ENCODE assay signal across 12 cellular contexts in the genomic region with DNA sequence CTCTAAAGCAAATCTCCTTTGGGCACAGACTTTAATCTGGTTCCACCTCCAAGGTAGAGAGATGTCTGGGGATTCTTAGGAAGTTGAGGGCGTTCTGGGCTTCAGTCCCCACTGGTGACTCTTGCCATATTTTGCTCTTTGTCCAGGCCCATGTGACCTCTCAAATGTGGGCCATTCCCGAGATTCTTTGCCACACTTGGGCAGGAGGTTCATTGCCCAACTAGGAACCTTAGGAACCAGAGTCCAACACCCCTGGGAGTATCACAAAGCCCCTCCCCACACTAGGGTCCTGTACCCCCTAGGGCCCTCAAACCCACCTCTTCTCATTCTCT. TPM values are rescaled to one million over a fixed set of nuclear protein-coding genes. Genes with fewer than 3 reads are reported as not detected.
DNase-seq lines count a peak whose midpoint lies in the region; ATAC-seq and TF ChIP-seq lines count a peak whose summit lies in the region.
"Had no signal": no experiment of that assay in that cellular context is flagged by ENCODE, and none has a peak within 500 bp of the region (broad histone marks: within the 10 kb centered on the region; RNA-seq: fewer than 3 reads in every experiment).

No MANE protein-coding gene starts in this region.

- CTCF ChIA-PET in PC-3 (lab: Charles Lee) (interaction anchor here (0.6 to 0.9 kb wide), 2 partner anchors 85 to 206 kb away, joined by 3 to 5 read pairs; partner anchors contain the start of gene JUP), mammary epithelial cell (lab: Charles Lee; ENCODE audit: low non-redundant PET) (interaction anchor here (0.5 to 0.7 kb wide), 3 partner anchors 9 to 723 kb away, joined by 3 to 10 read pairs (median 3); no protein-coding TSS in a partner anchor)

- no peaks in the 10 kb centered on the region for H3K79me2 ChIP-seq in PC-3 (ENCODE audit: low read length)
- H3K79me2 ChIP-seq in mammary epithelial cell (ENCODE audit: insufficient read depth, low read length), result peaks cover 24% of the 10 kb centered on the region

- H3K4me2 ChIP-seq in PC-3 (ENCODE audit: low read length), result no peak overlapping the region
- peak overlapping the region; percentile 21 for H3K4me2 ChIP-seq in mammary epithelial cell (ENCODE audit: insufficient read depth, low read depth, low read length)

- no peak overlapping the region for H3K4me3 ChIP-seq in PC-3 (ENCODE audit: low read length)
- no peak overlapping the region for H3K4me3 ChIP-seq in mammary epithelial cell (replicated peaks in 1 of 3; ENCODE audit: insufficient read depth in 1 of 3, low read depth in 2 of 3, low read length in 3 of 3)
- H3K4me3 ChIP-seq in esophagus squamous epithelium, result no peak overlapping the region
- H3K4me3 ChIP-seq in suprapubic skin, result no peak overlapping the region
- no peak overlapping the region for H3K4me3 ChIP-seq in Peyer's patch

- no peaks in the 10 kb centered on the region for H3K9me2 ChIP-seq in PC-3 (replicated peaks; ENCODE audit: low read length)

- no TSS peak for BruUV-seq in PC-3 (replicated peaks; lab: Mats Ljungman, UMichigan)
- BruUV-seq in mammary epithelial cell (replicated peaks; lab: Mats Ljungman, UMichigan), result no TSS peak

- dilution Hi-C loops in mammary epithelial cell (cut with HindIII; ENCODE audit: low sequenced_read_pairs), result no loop called here

- H3K27ac ChIP-seq in PC-3 (ENCODE audit: low read length), result peak overlapping the region; percentile 6; the same call in 1 of the 2 replicates
- H3K27ac ChIP-seq in mammary epithelial cell (ENCODE audit: insufficient read depth, low read depth, low read length), result peak overlapping the region; percentile 97
- peak overlapping the region; percentile 45 to 81 (median 66) for H3K27ac ChIP-seq in esophagus squamous epithelium
- peak overlapping the region; percentile 84 for H3K27ac ChIP-seq in suprapubic skin
- H3K27ac ChIP-seq in Peyer's patch, result no peak overlapping the region
- H3K27ac ChIP-seq: C4-2B had no signal

- POLR2A ChIA-PET in PC-3 (lab: Charles Lee; ENCODE audit: unreplicated experiment), result no interaction called here

- no peak overlapping the region for H2AFZ ChIP-seq in PC-3 (ENCODE audit: low read length)
- H2AFZ ChIP-seq in mammary epithelial cell (ENCODE audit: low read depth, low read length), result no peak overlapping the region

- no peak for DNase-seq in PC-3
- no peak for DNase-seq in mammary epithelial cell
- no peak for DNase-seq in esophagus squamous epithelium (lab: John Stamatoyannopoulos, UW)
- no peak for DNase-seq in suprapubic skin (ENCODE audit: low spot score in 2 of 2)
- DNase-seq in activated naive CD4-positive, alpha-beta T cell treated with anti-CD3 and anti-CD28 coated beads, Interleukin-2, amount 50 U/mL, for 16 hours, result no peak
- DNase-seq in NCI-H526 (lab: John Stamatoyannopoulos, UW), result no peak
- DNase-seq in stimulated activated CD8-positive, alpha-beta memory T cell treated with anti-CD3 and anti-CD28 coated beads, Interleukin-4, amount 100 ng/mL, for 48 hours, result no peak
- no peak for DNase-seq in Peyer's patch

- H3K4me1 ChIP-seq in PC-3 (ENCODE audit: insufficient read depth, low read length), result peaks cover 29% of the 10 kb centered on the region
- H3K4me1 ChIP-seq in mammary epithelial cell (ENCODE audit: insufficient read depth, low read length), result peaks cover 63% of the 10 kb centered on the region
- peaks cover 0 to 73% (median 19%) of the 10 kb centered on the region in 3 donors for H3K4me1 ChIP-seq in esophagus squamous epithelium
- H3K4me1 ChIP-seq in suprapubic skin, result peaks cover 26% of the 10 kb centered on the region
- peaks cover 0 to 24% (median 1%) of the 10 kb centered on the region in 4 donors for H3K4me1 ChIP-seq in Peyer's patch

- H3K36me3 ChIP-seq in PC-3 (ENCODE audit: low read depth, low read length) (no peaks in the 10 kb centered on the region), mammary epithelial cell (ENCODE audit: insufficient read depth, low read length) (peaks cover 15% of the 10 kb centered on the region), esophagus squamous epithelium (no peaks in the 10 kb centered on the region), suprapubic skin (no peaks in the 10 kb centered on the region), Peyer's patch (no peaks in the 10 kb centered on the region)

- no peaks in the 10 kb centered on the region for H3K9me3 ChIP-seq in PC-3 (ENCODE audit: low read length)
- no peaks in the 10 kb centered on the region for H3K9me3 ChIP-seq in mammary epithelial cell (replicated peaks; ENCODE audit: insufficient read depth, low read length)
- H3K9me3 ChIP-seq in esophagus squamous epithelium, result no peaks in the 10 kb centered on the region
- H3K9me3 ChIP-seq in suprapubic skin, result no peaks in the 10 kb centered on the region
- no peaks in the 10 kb centered on the region for H3K9me3 ChIP-seq in Peyer's patch

- H4K20me1 ChIP-seq in PC-3 (ENCODE audit: low read length) (no peaks in the 10 kb centered on the region), mammary epithelial cell (ENCODE audit: insufficient read depth, low read length) (no peaks in the 10 kb centered on the region)

- in situ Hi-C loops in mammary epithelial cell (cut with MboI; ENCODE audit: low sequenced_read_pairs in 2 of 2), result loop anchor here in 1 of 2 donors (5.0 kb wide), 1 partner anchor 37 kb away; no protein-coding TSS in a partner anchor

- WGBS in mammary epithelial cell (ENCODE audit: low coverage, missing lambda C conversion rate), result 0% methylated on average over 2 of the region's 2 CpGs
- 40% methylated on average over 2 of the region's 2 CpGs; no CpG with 5 or more reads in 1 of the 2 donors for WGBS in esophagus squamous epithelium, 2 donors
- 67% methylated on average over 2 of the region's 2 CpGs for WGBS in suprapubic skin

- no peak for TF ChIP-seq EP300 in suprapubic skin (IDR thresholded peaks at IDR 0.05)

- no peaks in the 10 kb centered on the region for H3F3A ChIP-seq in PC-3 (ENCODE audit: low read length, unreplicated experiment)

- intact Hi-C loops in PC-3 (cut with micrococcal nuclease), result no loop called here
- intact Hi-C loops in mammary epithelial cell (cut with micrococcal nuclease), result no loop called here
- intact Hi-C loops in esophagus squamous epithelium (cut with DNase I), result loop anchor here (5.0 kb wide), 1 partner anchor 67 kb away; no protein-coding TSS in a partner anchor

- TF ChIP-seq CTCF in PC-3 (conservative IDR thresholded peaks at IDR 0.05; ENCODE audit: low read depth, low read length), result no peak
- TF ChIP-seq CTCF in mammary epithelial cell (conservative IDR thresholded peaks at IDR 0.05 in 1 of 2, IDR thresholded peaks at IDR 0.05 in 1 of 2; ENCODE audit: extremely low read depth in 1 of 2, insufficient read depth in 1 of 2, low read depth in 1 of 2, low read length in 2 of 2), result no peak
- TF ChIP-seq CTCF in esophagus squamous epithelium (IDR thresholded peaks at IDR 0.05), result no peak
- no peak for TF ChIP-seq CTCF in suprapubic skin (IDR thresholded peaks at IDR 0.05)
- TF ChIP-seq CTCF in Peyer's patch (IDR thresholded peaks at IDR 0.05), result no peak

- no peaks in the 10 kb centered on the region for H3K27me3 ChIP-seq in PC-3 (ENCODE audit: low read length)
- no peaks in the 10 kb centered on the region for H3K27me3 ChIP-seq in mammary epithelial cell (ENCODE audit: insufficient read depth, low read length)
- H3K27me3 ChIP-seq in esophagus squamous epithelium, result peaks cover 0 to 55% (median 0%) of the 10 kb centered on the region in 4 donors
- peaks cover 9% of the 10 kb centered on the region for H3K27me3 ChIP-seq in suprapubic skin
- H3K27me3 ChIP-seq in Peyer's patch, result no peaks in the 10 kb centered on the region

- TF ChIP-seq POLR2A in esophagus squamous epithelium (IDR thresholded peaks at IDR 0.05) (no peak), suprapubic skin (IDR thresholded peaks at IDR 0.05) (no peak), Peyer's patch (IDR thresholded peaks at IDR 0.05) (no peak)

- no peak for ATAC-seq in PC-3

- no peak overlapping the region for H3K9ac ChIP-seq in PC-3 (ENCODE audit: low read length)
- H3K9ac ChIP-seq in mammary epithelial cell (ENCODE audit: insufficient read depth, low read length), result peak overlapping the region; percentile 71

RNA-seq across cellular contexts. Expression of gene KRT14, which starts 6.5 kb away (rescaled TPM):
- total RNA-seq in PC-3 (2014; rRNA removed) (0.15 TPM in 1 of 2 replicates, not detected in the other), mammary epithelial cell (1,000 to 10,000 TPM; 4,602 to 9,976 TPM), esophagus squamous epithelium (1,000 to 10,000 TPM in 2 of 4 donors, 100 to 1,000 TPM in 2; 115 to 7,717 (median 1,579) TPM), suprapubic skin (over 10,000 TPM in 2 of 4 donors, 1,000 to 10,000 TPM in 2; 7,400 to 12,534 (median 10,685) TPM), Peyer's patch (1 to 10 TPM; 3.4 to 8.9 (median 6.3) TPM)
- polyA plus RNA-seq in mammary epithelial cell, result 26,464 TPM
- 15,260 TPM for polyA minus RNA-seq in mammary epithelial cell
- total RNA-seq: H7, RPMI7951 had no signal

RNA-seq across cellular contexts. Expression of gene KRT9, which starts 8.4 kb away (rescaled TPM):
- total RNA-seq in PC-3 (2014; rRNA removed), result 1.0 TPM in 1 of 2 replicates, not detected in the other
- total RNA-seq in mammary epithelial cell, result under 1 TPM; 0.17 to 0.80 TPM
- polyA plus RNA-seq in mammary epithelial cell, result 0.35 TPM
- polyA minus RNA-seq in mammary epithelial cell, result not detected
- total RNA-seq in esophagus squamous epithelium, result under 1 TPM in 2 of 4 donors, not detected in 2; 0.19 to 0.61 TPM
- 1 to 10 TPM in 1 of 4 donors, under 1 TPM in 3; 0.68 to 1.6 (median 0.82) TPM for total RNA-seq in suprapubic skin
- total RNA-seq in Peyer's patch, result not detected
- total RNA-seq: H7, M059J, RPMI7951 had no signal

RNA-seq across cellular contexts. Expression of gene KRT16, which starts 32.4 kb away (rescaled TPM):
- total RNA-seq in PC-3 (2014; rRNA removed) (42.6 and 53.1 TPM in 2 replicates), mammary epithelial cell (1,000 to 10,000 TPM in 1 of 2 donors, 100 to 1,000 TPM in 1; 585 to 1,021 TPM), esophagus squamous epithelium (1,000 to 10,000 TPM in 2 of 4 donors, 100 to 1,000 TPM in 2; 156 to 6,712 (median 1,275) TPM), suprapubic skin (100 to 1,000 TPM in 3 of 4 donors, 10 to 100 TPM in 1; 65.7 to 772 (median 341) TPM), Peyer's patch (not detected)
- polyA plus RNA-seq in mammary epithelial cell, result 659 TPM
- polyA minus RNA-seq in mammary epithelial cell, result 694 TPM
- total RNA-seq: H7 had no signal

RNA-seq across cellular contexts. Expression of gene KRT17, which starts 44.2 kb away (rescaled TPM):
- total RNA-seq in PC-3 (2014; rRNA removed) (92.1 and 115 TPM in 2 replicates), mammary epithelial cell (over 10,000 TPM; 10,365 to 24,723 TPM), esophagus squamous epithelium (1,000 to 10,000 TPM in 1 of 4 donors, 10 to 100 TPM in 3; 45.8 to 2,552 (median 75.7) TPM), suprapubic skin (1,000 to 10,000 TPM in 2 of 4 donors, 100 to 1,000 TPM in 2; 434 to 2,751 (median 1,314) TPM), Peyer's patch (1 to 10 TPM in 1 of 4 donors, not detected in 3; 2.7 TPM)
- 8,957 TPM for polyA plus RNA-seq in mammary epithelial cell
- 6,693 TPM for polyA minus RNA-seq in mammary epithelial cell
- total RNA-seq: H7 had no signal

RNA-seq across cellular contexts. Expression of gene KRT19, which starts 52.1 kb away (rescaled TPM):
- total RNA-seq in PC-3 (2014; rRNA removed), result 2,299 and 2,451 TPM in 2 replicates
- 10 to 100 TPM in 1 of 2 donors, not detected in 1; 29.3 TPM for total RNA-seq in mammary epithelial cell
- polyA plus RNA-seq in mammary epithelial cell, result 1.7 TPM
- polyA minus RNA-seq in mammary epithelial cell, result not detected
- 1,000 to 10,000 TPM in 2 of 4 donors, 100 to 1,000 TPM in 2; 589 to 1,442 (median 1,001) TPM for total RNA-seq in esophagus squamous epithelium
- 100 to 1,000 TPM; 180 to 307 (median 215) TPM for total RNA-seq in suprapubic skin
- total RNA-seq in Peyer's patch, result 1,000 to 10,000 TPM in 3 of 4 donors, 100 to 1,000 TPM in 1; 357 to 5,327 (median 3,312) TPM

Comparison
In these comparisons a context has a peak if more than half of its experiments do, and no peak if none do; other contexts are left out.
1. H3K27ac ChIP-seq: peak in PC-3 (single experiment), mammary epithelial cell (single experiment), esophagus squamous epithelium (4 of 4) and suprapubic skin (single experiment); none in Peyer's patch (0 of 4).
2. RNA of gene KRT14, which starts 6.5 kb away (total RNA-seq): 7,400 to 12,534 TPM in suprapubic skin, 4,602 to 9,976 TPM in mammary epithelial cell and 115 to 7,717 TPM in esophagus squamous epithelium; 3.4 to 8.9 TPM in Peyer's patch and 0.15 TPM in PC-3; every median in the first group is over 10 times any median in the second.
3. RNA of gene KRT16, which starts 32.4 kb away (total RNA-seq): 156 to 6,712 TPM in esophagus squamous epithelium, 585 to 1,021 TPM in mammary epithelial cell, 65.7 to 772 TPM in suprapubic skin and 42.6 to 53.1 TPM in PC-3; not detected in Peyer's patch; every median in the first group is over 10 times any median in the second.